1 cellular context compared by ENCODE assay signal in the genomic region with DNA sequence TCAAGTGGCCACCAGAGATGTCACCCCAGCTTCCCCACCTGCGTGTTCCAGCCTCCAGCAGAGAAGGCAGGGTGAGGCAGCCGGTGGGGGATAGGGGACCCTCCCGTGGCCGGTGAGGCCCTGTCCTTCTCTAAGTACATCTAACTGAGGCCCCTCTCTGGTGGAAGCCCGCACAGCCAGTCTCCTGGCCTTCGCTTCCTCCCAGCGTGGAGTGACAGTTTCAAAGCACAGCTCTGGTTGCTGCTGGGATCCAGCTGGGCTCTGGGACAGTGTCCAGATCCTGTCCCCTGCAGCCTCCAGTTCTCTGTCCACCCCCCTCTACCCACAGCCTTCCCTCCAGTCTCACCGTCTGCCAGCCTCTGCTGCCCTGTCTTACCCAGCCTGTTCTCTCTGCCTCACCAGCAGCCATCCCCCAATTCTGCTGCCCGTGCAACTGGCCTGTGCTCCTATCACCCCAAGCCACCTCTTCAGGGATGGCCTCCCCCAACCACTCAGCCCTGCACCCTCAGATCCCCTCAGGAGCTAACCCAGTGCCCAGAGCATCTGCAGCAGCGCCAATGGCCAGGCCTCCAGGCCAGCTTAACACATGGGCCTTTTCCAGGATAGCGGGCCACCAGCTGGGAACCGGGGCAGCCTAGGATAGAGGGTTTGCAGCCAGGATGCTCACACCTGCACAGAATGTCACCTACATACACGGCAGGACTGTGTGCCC.
TF ChIP-seq lines count a peak whose summit lies in the region.

No MANE protein-coding gene starts in this region.

TF ChIP-seq in HepG2, 621 proteins besides CTCF, POLR2A, EP300 and RAD21 (continued from another document):
- TF ChIP-seq, protein P1, sequence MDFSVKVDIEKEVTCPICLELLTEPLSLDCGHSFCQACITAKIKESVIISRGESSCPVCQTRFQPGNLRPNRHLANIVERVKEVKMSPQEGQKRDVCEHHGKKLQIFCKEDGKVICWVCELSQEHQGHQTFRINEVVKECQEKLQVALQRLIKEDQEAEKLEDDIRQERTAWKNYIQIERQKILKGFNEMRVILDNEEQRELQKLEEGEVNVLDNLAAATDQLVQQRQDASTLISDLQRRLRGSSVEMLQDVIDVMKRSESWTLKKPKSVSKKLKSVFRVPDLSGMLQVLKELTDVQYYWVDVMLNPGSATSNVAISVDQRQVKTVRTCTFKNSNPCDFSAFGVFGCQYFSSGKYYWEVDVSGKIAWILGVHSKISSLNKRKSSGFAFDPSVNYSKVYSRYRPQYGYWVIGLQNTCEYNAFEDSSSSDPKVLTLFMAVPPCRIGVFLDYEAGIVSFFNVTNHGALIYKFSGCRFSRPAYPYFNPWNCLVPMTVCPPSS (IDR thresholded peaks at IDR 0.05), result no peak
